Comparison of ENCODE assay signal across 9 cellular contexts in the genomic region with DNA sequence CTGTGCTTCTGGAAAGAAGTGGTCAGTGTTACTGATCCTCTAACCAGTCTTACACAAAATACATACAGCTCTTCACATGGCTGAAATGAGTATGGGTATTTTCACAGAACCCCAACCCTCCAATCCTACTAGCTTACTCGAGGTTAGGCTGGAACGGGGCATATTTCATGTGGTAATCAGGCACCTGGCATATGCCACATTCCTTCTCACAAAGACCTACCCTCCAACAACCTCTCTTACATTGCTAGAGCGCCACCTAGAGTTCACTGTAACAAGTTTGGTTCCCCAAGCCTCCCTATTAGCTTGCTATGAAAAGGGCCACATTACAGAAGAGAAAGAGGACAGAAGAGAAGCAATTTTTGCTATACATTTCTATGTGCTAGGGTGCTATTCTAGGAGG.
DNase-seq lines count a peak whose midpoint lies in the region; ATAC-seq and TF ChIP-seq lines count a peak whose summit lies in the region.
"Had no signal": no experiment of that assay in that cellular context is flagged by ENCODE, and none has a peak within 500 bp of the region (broad histone marks: within the 10 kb centered on the region; RNA-seq: fewer than 3 reads in every experiment).

No MANE protein-coding gene starts in this region.

- H3K79me1 ChIP-seq in H9 (ENCODE audit: insufficient read depth, low read depth, low read length, poor library complexity, severe bottlenecking), result no peaks in the 10 kb centered on the region

- H3K4me2 ChIP-seq in H9 (ENCODE audit: insufficient read depth, insufficient read length, low read length), result no peak overlapping the region

- H3K9me3 ChIP-seq in H9 (ENCODE audit: control insufficient read depth, low read depth, low read length) (no peaks in the 10 kb centered on the region), aorta (ENCODE audit: control insufficient read depth, low read length) (no peaks in the 10 kb centered on the region)

- H3K56ac ChIP-seq in H9 (ENCODE audit: insufficient read length, low read depth, low read length), result no peak overlapping the region

- H3K18ac ChIP-seq in H9 (ENCODE audit: insufficient read length, low read depth, low read length), result no peak overlapping the region

- H3K4me1 Mint-ChIP-seq in H9, result peaks cover 21 to 33% of the 10 kb centered on the region in 2 experiments
- H3K4me1 Mint-ChIP-seq in glutamatergic neuron (ENCODE audit: low read depth, unreplicated experiment), result peaks cover 13% of the 10 kb centered on the region

- H3K79me2 ChIP-seq in H9 (ENCODE audit: insufficient read depth, low read length), result no peaks in the 10 kb centered on the region

- no peak for ATAC-seq in aorta (ENCODE audit: low FRiP score)

- H3K27ac ChIP-seq in H9 (ENCODE audit: insufficient read length, low read depth, low read length) (no peak overlapping the region), aorta (ENCODE audit: low read depth in 1 of 2, low read length in 2 of 2) (no peak overlapping the region)
- H3K27ac ChIP-seq: SK-N-MC had no signal

- H3K23ac ChIP-seq in H9 (ENCODE audit: insufficient read length, low read depth, low read length), result no peak overlapping the region

- no peaks in the 10 kb centered on the region; a peak in 1 of 5 replicates for H3K9me3 Mint-ChIP-seq in H9
- H3K9me3 Mint-ChIP-seq in glutamatergic neuron (ENCODE audit: unreplicated experiment), result no peaks in the 10 kb centered on the region

- H3K23me2 ChIP-seq in H9 (ENCODE audit: insufficient read length, low read depth, low read length, poor library complexity, severe bottlenecking), result no peaks in the 10 kb centered on the region

- H3K4ac ChIP-seq in H9 (ENCODE audit: low read depth, low read length), result no peak overlapping the region

- no peak overlapping the region for H2BK20ac ChIP-seq in H9 (ENCODE audit: low read depth, low read length, poor library complexity, severe bottlenecking)

- no peak overlapping the region for H3K4me3 ChIP-seq in NB4 (ENCODE audit: low read depth, low read length)
- H3K4me3 ChIP-seq in lower leg skin (ENCODE audit: low read depth, poor library complexity, severe bottlenecking), result no peak overlapping the region
- no peak overlapping the region for H3K4me3 ChIP-seq in aorta (ENCODE audit: low read length in 2 of 2)
- H3K4me3 ChIP-seq: SK-N-MC had no signal

- H3K4me3 Mint-ChIP-seq in H9 (no peak overlapping the region), glutamatergic neuron (ENCODE audit: unreplicated experiment) (no peak overlapping the region)

- no peaks in the 10 kb centered on the region for H4K20me1 ChIP-seq in H9 (ENCODE audit: control insufficient read depth, insufficient read depth, insufficient read length)

- no peak overlapping the region for H2AK5ac ChIP-seq in H9 (ENCODE audit: insufficient read length, low read length)

- H2BK120ac ChIP-seq in H9 (ENCODE audit: low read depth, low read length, poor library complexity, severe bottlenecking), result no peak overlapping the region

- intact Hi-C loops in lower leg skin (cut with DNase I; ENCODE audit: low total_unique reads), result no loop called here
- intact Hi-C loops in aorta (cut with DNase I), result no loop called here

- no peak overlapping the region for H2BK12ac ChIP-seq in H9 (ENCODE audit: insufficient read length, low read depth, low read length)

- DNase-seq in GDM1 (lab: John Stamatoyannopoulos, UW), result peak; percentile 12
- peak; percentile 77 for DNase-seq in H9
- peak; percentile 68 for DNase-seq in NB4 (ENCODE audit: low read depth)
- DNase-seq in SK-MEL-5 (ENCODE audit: low read depth, low spot score), result peak; percentile 78
- DNase-seq in glutamatergic neuron, result peak; percentile 46
- no peak for DNase-seq in lower leg skin (ENCODE audit: low spot score in 2 of 2)
- no peak for DNase-seq in aorta
- no peak for DNase-seq in stimulated activated CD4-positive, alpha-beta T cell treated with anti-CD3 and anti-CD28 coated beads, Interleukin-4, amount 100 ng/mL, for 4 hours

- no peak overlapping the region for H2AFZ ChIP-seq in H9 (ENCODE audit: low read length)

- no peak overlapping the region for H2BK15ac ChIP-seq in H9 (ENCODE audit: low read depth, low read length)

- no peak overlapping the region for H3K14ac ChIP-seq in H9 (ENCODE audit: insufficient read depth, low read length)

- H4K91ac ChIP-seq in H9 (ENCODE audit: insufficient read length, low read depth, low read length), result no peak overlapping the region

- H3K27me3 Mint-ChIP-seq in H9 (ENCODE audit: low read depth) (no peaks in the 10 kb centered on the region), glutamatergic neuron (ENCODE audit: unreplicated experiment) (no peaks in the 10 kb centered on the region)

- H3K27me3 ChIP-seq in H9 (ENCODE audit: insufficient read depth, low read length) (no peaks in the 10 kb centered on the region), aorta (ENCODE audit: control insufficient read depth in 1 of 2, insufficient read depth in 2 of 2, low read length in 1 of 2) (no peaks in the 10 kb centered on the region)

- no peaks in the 10 kb centered on the region for H3K36me3 Mint-ChIP-seq in H9 (ENCODE audit: insufficient read depth in 1 of 3, low read depth in 3 of 3)
- H3K36me3 Mint-ChIP-seq in glutamatergic neuron (ENCODE audit: unreplicated experiment), result no peaks in the 10 kb centered on the region

- H3K4me1 ChIP-seq in H9 (ENCODE audit: insufficient read depth, low read length) (peaks cover 3% of the 10 kb centered on the region; the same call in 1 of the 2 replicates), aorta (ENCODE audit: control insufficient read depth in 1 of 2, insufficient read depth in 2 of 2, low read length in 2 of 2) (no peaks in the 10 kb centered on the region)

- peak; percentile 84 for TF ChIP-seq CTCF in H9 (conservative IDR thresholded peaks at IDR 0.05)
- peak; percentile 73 for TF ChIP-seq CTCF in NB4 (IDR thresholded peaks at IDR 0.05; ENCODE audit: low read depth, low read length)
- peak; percentile 76 for TF ChIP-seq CTCF in glutamatergic neuron (IDR thresholded peaks at IDR 0.05; ENCODE audit: partially characterized antibody, unreplicated experiment)
- TF ChIP-seq CTCF in lower leg skin (IDR thresholded peaks at IDR 0.05), result no peak

- H4K8ac ChIP-seq in H9 (replicated peaks; ENCODE audit: insufficient read length, low read depth, low read length), result no peak overlapping the region

- no peak for TF ChIP-seq POLR2A in NB4 (IDR thresholded peaks at IDR 0.05; ENCODE audit: extremely low read depth, insufficient read length)
- no peak for TF ChIP-seq POLR2A in lower leg skin (IDR thresholded peaks at IDR 0.05)

- H3K27ac Mint-ChIP-seq in H9, result no peak overlapping the region; a peak in 1 of 7 replicates
- peak overlapping the region; percentile 45 for H3K27ac Mint-ChIP-seq in glutamatergic neuron (ENCODE audit: unreplicated experiment)

- no peak overlapping the region for H3T11ph ChIP-seq in H9 (ENCODE audit: low read length)

- H3K9ac ChIP-seq in H9 (ENCODE audit: extremely low read depth, insufficient read length, low read length), result no peak overlapping the region

- WGBS in H9 (ENCODE audit: extremely low coverage, insufficient read length, low lambda C conversion rate), result no CpG with 5 or more reads among the region's 3 CpGs
- 12 to 22% methylated on average over 3 of the region's 3 CpGs for WGBS in lower leg skin, 2 donors
- 27 to 36% methylated on average over 3 of the region's 3 CpGs for WGBS in aorta, 2 donors

- no peak overlapping the region for H4K5ac ChIP-seq in H9 (ENCODE audit: insufficient read length, low read depth, low read length)

- H3K36me3 ChIP-seq in aorta (ENCODE audit: control insufficient read depth in 1 of 2, insufficient read depth in 2 of 2, low read length in 1 of 2), result no peaks in the 10 kb centered on the region

- in situ Hi-C loops in SK-MEL-5 (cut with HindIII; ENCODE audit: low pct_unique_long_range_greater_than_20kb, low sequenced_read_pairs), result no loop called here

- no peak overlapping the region for H2BK5ac ChIP-seq in H9 (ENCODE audit: insufficient read length, low read length)

Comparison
In these comparisons a context has a peak if more than half of its experiments do, and no peak if none do; other contexts are left out.
1. DNase-seq: peak in GDM1 (single experiment), H9 (single experiment), NB4 (single experiment), SK-MEL-5 (single experiment) and glutamatergic neuron (single experiment); none in lower leg skin (0 of 2), aorta (0 of 2) and stimulated activated CD4-positive, alpha-beta T cell treated with anti-CD3 and anti-CD28 coated beads, Interleukin-4, amount 100 ng/mL, for 4 hours (0 of 2).
2. CTCF ChIP-seq: peak in H9 (single experiment), NB4 (single experiment) and glutamatergic neuron (single experiment); none in lower leg skin (0 of 3).